In the genomic region with DNA sequence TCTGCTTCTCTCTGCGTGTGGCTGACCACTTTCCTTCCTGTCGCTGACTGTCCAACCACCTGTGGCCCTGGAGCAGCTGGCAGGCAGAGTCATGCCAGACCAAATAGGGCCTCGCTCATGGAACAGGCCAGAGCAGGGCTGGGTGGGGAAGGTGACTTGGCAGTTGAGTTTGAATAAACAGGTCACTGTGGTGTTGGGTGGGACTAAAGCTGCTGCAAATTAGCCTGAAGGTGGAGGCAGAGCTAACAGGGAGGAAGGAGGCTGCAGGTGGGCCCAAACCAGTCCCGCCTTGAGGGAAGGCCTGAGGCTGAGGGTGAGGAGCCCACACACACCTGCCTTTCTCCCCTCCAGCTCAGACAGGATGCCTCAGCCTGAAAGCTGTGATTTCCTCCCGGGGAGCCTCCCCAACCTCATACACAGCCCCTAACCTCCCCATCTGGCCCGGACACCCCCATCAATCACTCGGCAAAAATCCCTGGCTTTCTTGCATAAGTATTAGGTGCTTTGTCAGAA, we compare ENCODE assay signal across 11 cellular contexts.
DNase-seq lines count a peak whose midpoint lies in the region; ATAC-seq and TF ChIP-seq lines count a peak whose summit lies in the region.
"Had no signal": no experiment of that assay in that cellular context is flagged by ENCODE, and none has a peak within 500 bp of the region (broad histone marks: within the 10 kb centered on the region; RNA-seq: fewer than 3 reads in every experiment).

No MANE protein-coding gene starts in this region.

- H3K36me3 Mint-ChIP-seq in activated CD4-positive, alpha-beta T cell treated with anti-CD3 and anti-CD28 coated beads, Interleukin-2, amount 10 ng/mL, durations not matched to agents 7 days and 5 days (ENCODE audit: low read depth): no peaks in the 10 kb centered on the region
- no peaks in the 10 kb centered on the region for H3K36me3 Mint-ChIP-seq in activated CD4-positive, alpha-beta T cell treated with anti-CD3 and anti-CD28 coated beads for 36 hours (ENCODE audit: low read depth)

- H3K4me1 ChIP-seq in foreskin keratinocyte: no peaks in the 10 kb centered on the region
- H3K4me1 ChIP-seq in spleen: peaks cover 0 to 17% (median 0%) of the 10 kb centered on the region in 6 donors

- peaks cover 7% of the 10 kb centered on the region for H3K27me3 ChIP-seq in foreskin keratinocyte
- H3K27me3 ChIP-seq in spleen (replicated peaks in 1 of 7): no peaks in the 10 kb centered on the region
- H3K27me3 ChIP-seq: neutrophil had no signal

- H3K27ac Mint-ChIP-seq in activated CD4-positive, alpha-beta T cell treated with anti-CD3 and anti-CD28 coated beads, Interleukin-2, amount 10 ng/mL, durations not matched to agents 7 days and 5 days: no peak overlapping the region
- H3K27ac Mint-ChIP-seq in activated CD4-positive, alpha-beta T cell treated with anti-CD3 and anti-CD28 coated beads for 36 hours: no peak overlapping the region

- TF ChIP-seq POLR2A in spleen (IDR thresholded peaks at IDR 0.05): no peak

- no peak overlapping the region for H3K27ac ChIP-seq in foreskin keratinocyte
- H3K27ac ChIP-seq in spleen: no peak overlapping the region
- H3K27ac ChIP-seq: neutrophil had no signal

- TF ChIP-seq CTCF in foreskin keratinocyte (conservative IDR thresholded peaks at IDR 0.05) (no peak), spleen (IDR thresholded peaks at IDR 0.05 in 8 of 11, conservative IDR thresholded peaks at IDR 0.05 in 3 of 11) (no peak)

- WGBS in spleen, 5 donors: 37 to 49% (median 41%) methylated on average over 7 of the region's 7 CpGs

- POLR2A ChIA-PET in activated CD4-positive, alpha-beta T cell treated with anti-CD3 and anti-CD28 coated beads, Interleukin-2, amount 10 ng/mL, durations not matched to agents 7 days and 5 days (lab: Charles Lee): no interaction called here
- POLR2A ChIA-PET in activated CD4-positive, alpha-beta T cell treated with anti-CD3 and anti-CD28 coated beads for 36 hours (lab: Charles Lee): no interaction called here

- intact Hi-C loops in activated CD4-positive, alpha-beta T cell treated with anti-CD3 and anti-CD28 coated beads for 36 hours (cut with DNase I, micrococcal nuclease): no loop called here
- intact Hi-C loops in spleen (cut with DNase I; ENCODE audit: low total_unique reads): no loop called here

- H3K36me3 ChIP-seq in spleen: no peaks in the 10 kb centered on the region
- H3K36me3 ChIP-seq: neutrophil had no signal

- H3K4me3 Mint-ChIP-seq in activated CD4-positive, alpha-beta T cell treated with anti-CD3 and anti-CD28 coated beads, Interleukin-2, amount 10 ng/mL, durations not matched to agents 7 days and 5 days: no peak overlapping the region
- H3K4me3 Mint-ChIP-seq in activated CD4-positive, alpha-beta T cell treated with anti-CD3 and anti-CD28 coated beads for 36 hours: no peak overlapping the region

- CTCF ChIA-PET in activated CD4-positive, alpha-beta T cell treated with anti-CD3 and anti-CD28 coated beads, Interleukin-2, amount 10 ng/mL, durations not matched to agents 7 days and 5 days (lab: Charles Lee): no interaction called here
- CTCF ChIA-PET in activated CD4-positive, alpha-beta T cell treated with anti-CD3 and anti-CD28 coated beads for 36 hours (lab: Charles Lee): no interaction called here

- no peaks in the 10 kb centered on the region for H3K9me3 Mint-ChIP-seq in activated CD4-positive, alpha-beta T cell treated with anti-CD3 and anti-CD28 coated beads, Interleukin-2, amount 10 ng/mL, durations not matched to agents 7 days and 5 days
- H3K9me3 Mint-ChIP-seq in activated CD4-positive, alpha-beta T cell treated with anti-CD3 and anti-CD28 coated beads for 36 hours (ENCODE audit: low read depth): no peaks in the 10 kb centered on the region

- DNase-seq in activated CD4-positive, alpha-beta T cell treated with anti-CD3 and anti-CD28 coated beads, Interleukin-2, amount 10 ng/mL, durations not matched to agents 7 days and 5 days: peak; percentile 8
- DNase-seq in activated CD4-positive, alpha-beta T cell treated with anti-CD3 and anti-CD28 coated beads for 36 hours: no peak
- peak; percentile 96 for DNase-seq in NCI-H82 treated with DMSO at 0.1 percent for 48 hours (lab: John Stamatoyannopoulos, UW; ENCODE audit: unreplicated experiment)
- peak; percentile 20 to 31 for DNase-seq in foreskin keratinocyte
- peak; percentile 52 for DNase-seq in spleen
- no peak for DNase-seq in DMS53 treated with DMSO at 0.1 percent for 48 hours (lab: John Stamatoyannopoulos, UW; ENCODE audit: unreplicated experiment)
- DNase-seq: activated CD4-positive, alpha-beta T cell treated with anti-CD3 and anti-CD28 coated beads, Interleukin-2, amount 50 U/mL, for 4 hours; stimulated activated CD4-positive, alpha-beta T cell treated with anti-CD3 and anti-CD28 coated beads, Interleukin-2, amount 100 ng/mL, for 48 hours had no signal

- H3K27me3 Mint-ChIP-seq in activated CD4-positive, alpha-beta T cell treated with anti-CD3 and anti-CD28 coated beads, Interleukin-2, amount 10 ng/mL, durations not matched to agents 7 days and 5 days: no peaks in the 10 kb centered on the region
- no peaks in the 10 kb centered on the region for H3K27me3 Mint-ChIP-seq in activated CD4-positive, alpha-beta T cell treated with anti-CD3 and anti-CD28 coated beads for 36 hours

- no peaks in the 10 kb centered on the region for H3K9me3 ChIP-seq in spleen
- H3K9me3 ChIP-seq: neutrophil had no signal

- no peak overlapping the region for H3K4me3 ChIP-seq in spleen

- H3K4me1 Mint-ChIP-seq in activated CD4-positive, alpha-beta T cell treated with anti-CD3 and anti-CD28 coated beads, Interleukin-2, amount 10 ng/mL, durations not matched to agents 7 days and 5 days: peaks cover 26% of the 10 kb centered on the region
- peaks cover 6% of the 10 kb centered on the region for H3K4me1 Mint-ChIP-seq in activated CD4-positive, alpha-beta T cell treated with anti-CD3 and anti-CD28 coated beads for 36 hours

- ATAC-seq in activated CD4-positive, alpha-beta T cell treated with anti-CD3 and anti-CD28 coated beads for 36 hours: no peak
- ATAC-seq in foreskin keratinocyte (peak; percentile 28), GM19467 (IDR thresholded peaks at IDR 0.05; ENCODE audit: unreplicated experiment) (no peak), HG03432 (IDR thresholded peaks at IDR 0.05; ENCODE audit: unreplicated experiment) (no peak)

Comparison
In these comparisons a context has a peak if more than half of its experiments do, and no peak if none do; other contexts are left out.
1. DNase-seq: peak in activated CD4-positive, alpha-beta T cell treated with anti-CD3 and anti-CD28 coated beads, Interleukin-2, amount 10 ng/mL, durations not matched to agents 7 days and 5 days (single experiment), NCI-H82 treated with DMSO at 0.1 percent for 48 hours (single experiment), foreskin keratinocyte (2 of 2) and spleen (single experiment); none in activated CD4-positive, alpha-beta T cell treated with anti-CD3 and anti-CD28 coated beads for 36 hours (single experiment) and DMS53 treated with DMSO at 0.1 percent for 48 hours (single experiment).